8 cellular contexts compared by ENCODE assay signal in the genomic region with DNA sequence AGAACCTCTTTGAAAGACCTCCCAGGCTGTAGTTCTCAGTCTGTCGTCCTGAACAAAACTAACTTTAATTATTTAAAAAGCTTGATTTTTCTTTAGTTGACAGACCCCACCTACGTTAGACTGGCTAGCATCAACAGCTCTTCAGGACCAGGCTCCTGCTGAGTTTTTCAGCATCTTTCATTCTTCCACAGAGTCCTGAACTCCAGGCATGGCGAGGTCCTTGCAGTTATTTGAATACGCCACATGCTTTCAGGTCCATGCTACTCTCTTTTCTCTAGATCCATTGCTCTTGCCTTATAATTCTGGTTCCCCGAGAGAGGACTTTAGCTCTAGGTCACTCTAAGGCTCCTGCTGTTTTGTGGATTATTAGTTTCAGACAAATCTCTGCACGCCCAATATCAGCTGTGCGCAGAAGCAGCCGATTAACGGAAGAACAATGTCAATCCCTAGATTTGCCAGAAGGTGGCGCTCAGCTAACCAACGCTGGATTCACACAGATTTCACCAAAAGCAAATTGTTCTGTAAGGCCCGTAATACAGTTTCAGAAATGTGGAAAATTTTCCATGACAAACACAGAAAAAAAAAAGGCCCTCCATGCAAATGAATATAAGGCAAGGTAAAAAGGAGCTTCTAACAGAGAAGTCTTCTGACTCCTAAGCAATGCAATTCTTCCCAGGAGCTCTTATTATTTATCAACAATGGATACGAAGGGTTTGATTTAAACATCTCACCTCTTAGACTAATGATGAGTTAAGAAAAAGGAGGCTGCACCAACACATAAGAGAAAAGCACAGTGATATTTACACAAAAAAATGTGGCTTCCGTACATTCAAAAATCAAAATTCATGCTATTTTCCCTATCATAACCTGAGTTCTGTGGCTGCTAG. TPM values are rescaled to one million over a fixed set of nuclear protein-coding genes. Genes with fewer than 3 reads are reported as not detected.
DNase-seq lines count a peak whose midpoint lies in the region; ATAC-seq and TF ChIP-seq lines count a peak whose summit lies in the region.

No MANE protein-coding gene starts in this region.

- peak; percentile 72 for TF ChIP-seq CTCF in liver (IDR thresholded peaks at IDR 0.05; ENCODE audit: low read depth, low read length, missing input control)

- H3K4me3 ChIP-seq in liver (ENCODE audit: low read depth in 1 of 3, low read length in 3 of 3), result no peak overlapping the region

- H3K9me3 ChIP-seq in liver (ENCODE audit: control insufficient read depth in 4 of 4, low read length in 3 of 4), result no peaks in the 10 kb centered on the region

- no peaks in the 10 kb centered on the region for H3K27me3 ChIP-seq in liver (ENCODE audit: control insufficient read depth in 4 of 4, insufficient read depth in 4 of 4, low read length in 3 of 4)

- 29% methylated on average over 14 of the region's 14 CpGs for WGBS in liver

- ATAC-seq in HG02981 (IDR thresholded peaks at IDR 0.05; ENCODE audit: unreplicated experiment), result no peak

- no peak overlapping the region for H3K27ac ChIP-seq in liver (ENCODE audit: low read depth in 1 of 2, low read length in 2 of 2)

- H3K9ac ChIP-seq in liver (ENCODE audit: low read depth in 1 of 2, low read length in 2 of 2), result no peak overlapping the region

- H3K36me3 ChIP-seq in liver (ENCODE audit: control insufficient read depth in 4 of 4, insufficient read depth in 3 of 4, low read depth in 1 of 4, low read length in 3 of 4), result no peaks in the 10 kb centered on the region

- DNase-seq in DMS114 treated with DMSO at 0.1 percent for 48 hours (lab: John Stamatoyannopoulos, UW; ENCODE audit: unreplicated experiment) (peak; percentile 38), HT1080 (ENCODE audit: low read depth) (peak; percentile 44), SKM-1 treated with dmso at 0.1 percent for 144 hours (lab: John Stamatoyannopoulos, UW; ENCODE audit: unreplicated experiment) (peak; percentile 19), cerebellum (ENCODE audit: low spot score) (peak; percentile 45), GF-D8 (lab: John Stamatoyannopoulos, UW) (no peak)
- peak in 2 of 3 donors; percentile 8 to 39 for DNase-seq in stimulated activated CD4-positive, alpha-beta T cell treated with anti-CD3 and anti-CD28 coated beads, TNF-alpha, amount 100 ng/mL, for 48 hours (ENCODE audit: low read depth in 3 of 3)

- peaks cover 0 to 9% (median 0%) of the 10 kb centered on the region in 4 donors for H3K4me1 ChIP-seq in liver (ENCODE audit: control insufficient read depth in 4 of 4, insufficient read depth in 4 of 4, low read length in 3 of 4)

- TF ChIP-seq RAD21 in liver (IDR thresholded peaks at IDR 0.05), result peak; percentile 75 to 86

TF ChIP-seq in liver, 16 proteins besides CTCF, POLR2A, EP300 and RAD21:
- TF ChIP-seq FOXA2 (IDR thresholded peaks at IDR 0.05), result no peak
- TF ChIP-seq, protein P1, sequence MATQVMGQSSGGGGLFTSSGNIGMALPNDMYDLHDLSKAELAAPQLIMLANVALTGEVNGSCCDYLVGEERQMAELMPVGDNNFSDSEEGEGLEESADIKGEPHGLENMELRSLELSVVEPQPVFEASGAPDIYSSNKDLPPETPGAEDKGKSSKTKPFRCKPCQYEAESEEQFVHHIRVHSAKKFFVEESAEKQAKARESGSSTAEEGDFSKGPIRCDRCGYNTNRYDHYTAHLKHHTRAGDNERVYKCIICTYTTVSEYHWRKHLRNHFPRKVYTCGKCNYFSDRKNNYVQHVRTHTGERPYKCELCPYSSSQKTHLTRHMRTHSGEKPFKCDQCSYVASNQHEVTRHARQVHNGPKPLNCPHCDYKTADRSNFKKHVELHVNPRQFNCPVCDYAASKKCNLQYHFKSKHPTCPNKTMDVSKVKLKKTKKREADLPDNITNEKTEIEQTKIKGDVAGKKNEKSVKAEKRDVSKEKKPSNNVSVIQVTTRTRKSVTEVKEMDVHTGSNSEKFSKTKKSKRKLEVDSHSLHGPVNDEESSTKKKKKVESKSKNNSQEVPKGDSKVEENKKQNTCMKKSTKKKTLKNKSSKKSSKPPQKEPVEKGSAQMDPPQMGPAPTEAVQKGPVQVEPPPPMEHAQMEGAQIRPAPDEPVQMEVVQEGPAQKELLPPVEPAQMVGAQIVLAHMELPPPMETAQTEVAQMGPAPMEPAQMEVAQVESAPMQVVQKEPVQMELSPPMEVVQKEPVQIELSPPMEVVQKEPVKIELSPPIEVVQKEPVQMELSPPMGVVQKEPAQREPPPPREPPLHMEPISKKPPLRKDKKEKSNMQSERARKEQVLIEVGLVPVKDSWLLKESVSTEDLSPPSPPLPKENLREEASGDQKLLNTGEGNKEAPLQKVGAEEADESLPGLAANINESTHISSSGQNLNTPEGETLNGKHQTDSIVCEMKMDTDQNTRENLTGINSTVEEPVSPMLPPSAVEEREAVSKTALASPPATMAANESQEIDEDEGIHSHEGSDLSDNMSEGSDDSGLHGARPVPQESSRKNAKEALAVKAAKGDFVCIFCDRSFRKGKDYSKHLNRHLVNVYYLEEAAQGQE (IDR thresholded peaks at IDR 0.05), result no peak
- no peak for TF ChIP-seq SP1 (IDR thresholded peaks at IDR 0.05)
- TF ChIP-seq YY1 (IDR thresholded peaks at IDR 0.05), result no peak
- TF ChIP-seq FOXA1 (IDR thresholded peaks at IDR 0.05), result no peak
- TF ChIP-seq NR2F2 (IDR thresholded peaks at IDR 0.05), result no peak
- no peak for TF ChIP-seq TAF1 (conservative IDR thresholded peaks at IDR 0.05)
- no peak for TF ChIP-seq HNF4A (conservative IDR thresholded peaks at IDR 0.05)
- TF ChIP-seq GABPA (IDR thresholded peaks at IDR 0.05 in 1 of 2, conservative IDR thresholded peaks at IDR 0.05 in 1 of 2), result no peak
- TF ChIP-seq, protein P2, sequence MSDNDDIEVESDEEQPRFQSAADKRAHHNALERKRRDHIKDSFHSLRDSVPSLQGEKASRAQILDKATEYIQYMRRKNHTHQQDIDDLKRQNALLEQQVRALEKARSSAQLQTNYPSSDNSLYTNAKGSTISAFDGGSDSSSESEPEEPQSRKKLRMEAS (IDR thresholded peaks at IDR 0.05), result no peak
- TF ChIP-seq, protein P3, sequence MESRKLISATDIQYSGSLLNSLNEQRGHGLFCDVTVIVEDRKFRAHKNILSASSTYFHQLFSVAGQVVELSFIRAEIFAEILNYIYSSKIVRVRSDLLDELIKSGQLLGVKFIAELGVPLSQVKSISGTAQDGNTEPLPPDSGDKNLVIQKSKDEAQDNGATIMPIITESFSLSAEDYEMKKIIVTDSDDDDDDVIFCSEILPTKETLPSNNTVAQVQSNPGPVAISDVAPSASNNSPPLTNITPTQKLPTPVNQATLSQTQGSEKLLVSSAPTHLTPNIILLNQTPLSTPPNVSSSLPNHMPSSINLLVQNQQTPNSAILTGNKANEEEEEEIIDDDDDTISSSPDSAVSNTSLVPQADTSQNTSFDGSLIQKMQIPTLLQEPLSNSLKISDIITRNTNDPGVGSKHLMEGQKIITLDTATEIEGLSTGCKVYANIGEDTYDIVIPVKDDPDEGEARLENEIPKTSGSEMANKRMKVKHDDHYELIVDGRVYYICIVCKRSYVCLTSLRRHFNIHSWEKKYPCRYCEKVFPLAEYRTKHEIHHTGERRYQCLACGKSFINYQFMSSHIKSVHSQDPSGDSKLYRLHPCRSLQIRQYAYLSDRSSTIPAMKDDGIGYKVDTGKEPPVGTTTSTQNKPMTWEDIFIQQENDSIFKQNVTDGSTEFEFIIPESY (IDR thresholded peaks at IDR 0.05), result no peak

RNA-seq across cellular contexts. Expression of a gene that starts 33.5 kb away (rescaled TPM):
- not detected in 2 replicates for total RNA-seq in HT1080 (2014; rRNA removed; shearing (Covaris generic))
- not detected in 2 replicates for polyA plus RNA-seq in HT1080 (2015; cell fraction: cytosol; rRNA removed)
- polyA plus RNA-seq in HT1080 (2015; cell fraction: nucleus; rRNA removed), result not detected in 2 replicates
- total RNA-seq in cerebellum (0.27 TPM), liver (under 1 TPM; 0.23 to 0.50 TPM)
- under 1 TPM; 0.11 to 0.35 TPM for polyA plus RNA-seq in liver
